In the genomic region with DNA sequence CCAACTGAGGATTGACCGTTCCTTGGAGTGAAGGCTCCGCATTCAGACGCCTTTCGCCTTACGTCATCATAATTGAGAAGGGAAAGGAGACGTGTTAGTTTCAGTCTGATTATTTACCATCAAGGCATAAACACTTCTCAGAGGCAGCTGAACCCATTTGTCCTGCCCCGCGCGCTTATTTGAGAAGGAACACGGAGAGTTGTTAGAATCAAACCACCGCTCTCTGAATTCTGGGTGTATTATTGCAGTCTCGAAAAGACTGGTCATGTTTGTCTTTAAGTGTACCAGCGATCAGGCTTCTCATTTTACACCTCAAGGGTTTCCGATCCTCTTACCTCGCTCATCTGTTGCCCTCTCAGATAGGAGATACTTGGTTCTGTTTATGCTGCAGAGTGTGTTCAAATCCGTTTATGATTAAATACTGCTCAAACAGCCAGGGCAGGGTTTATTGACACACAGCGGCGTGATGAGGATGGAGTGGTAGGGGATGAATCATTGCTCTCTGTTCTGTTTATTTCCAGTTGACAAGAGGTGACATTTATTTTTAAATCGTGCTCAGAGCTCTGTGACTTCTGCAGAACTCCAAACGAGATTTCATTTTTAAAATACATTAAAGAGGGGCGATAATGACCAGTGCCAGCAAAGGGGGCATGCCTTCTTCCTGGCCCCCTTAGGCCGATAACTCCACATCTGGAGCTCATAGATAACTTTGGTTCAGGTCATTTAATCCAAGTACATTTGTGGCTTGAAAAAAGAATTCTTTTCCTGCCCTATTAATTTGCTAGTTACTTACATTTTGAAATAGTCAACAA, we compare ENCODE assay signal across 8 cellular contexts. TPM values are rescaled to one million over a fixed set of nuclear protein-coding genes. Genes with fewer than 3 reads are reported as not detected.
DNase-seq lines count a peak whose midpoint lies in the region; ATAC-seq and TF ChIP-seq lines count a peak whose summit lies in the region.

No MANE protein-coding gene starts in this region.

- TF ChIP-seq CTCF in activated CD8-positive, alpha-beta T cell treated with anti-CD3 and anti-CD28 coated beads for 36 hours (IDR thresholded peaks at IDR 0.05): no peak

- no peak overlapping the region for H3K4me3 Mint-ChIP-seq in activated CD8-positive, alpha-beta T cell treated with anti-CD3 and anti-CD28 coated beads for 36 hours
- H3K4me3 Mint-ChIP-seq in activated CD8-positive, alpha-beta T cell treated with anti-CD3 and anti-CD28 coated beads, Interleukin-2, amount 10 ng/mL, durations not matched to agents 7 days and 5 days: no peak overlapping the region

- peaks cover 19% of the 10 kb centered on the region for H3K36me3 Mint-ChIP-seq in activated CD8-positive, alpha-beta T cell treated with anti-CD3 and anti-CD28 coated beads for 36 hours (ENCODE audit: low read depth)
- H3K36me3 Mint-ChIP-seq in activated CD8-positive, alpha-beta T cell treated with anti-CD3 and anti-CD28 coated beads, Interleukin-2, amount 10 ng/mL, durations not matched to agents 7 days and 5 days (ENCODE audit: low read depth): peaks cover 9% of the 10 kb centered on the region

- intact Hi-C loops in activated CD8-positive, alpha-beta T cell treated with anti-CD3 and anti-CD28 coated beads for 36 hours (cut with micrococcal nuclease): no loop called here

- no peaks in the 10 kb centered on the region for H3K27me3 Mint-ChIP-seq in activated CD8-positive, alpha-beta T cell treated with anti-CD3 and anti-CD28 coated beads for 36 hours
- no peaks in the 10 kb centered on the region for H3K27me3 Mint-ChIP-seq in activated CD8-positive, alpha-beta T cell treated with anti-CD3 and anti-CD28 coated beads, Interleukin-2, amount 10 ng/mL, durations not matched to agents 7 days and 5 days (ENCODE audit: low read depth)

- peak; percentile 31 for DNase-seq in activated CD8-positive, alpha-beta T cell treated with anti-CD3 and anti-CD28 coated beads for 36 hours
- DNase-seq in activated CD8-positive, alpha-beta T cell treated with anti-CD3 and anti-CD28 coated beads, Interleukin-2, amount 10 ng/mL, durations not matched to agents 7 days and 5 days: no peak
- DNase-seq in NOMO-1 treated with DMSO at 0.1 percent for 48 hours (lab: John Stamatoyannopoulos, UW; ENCODE audit: unreplicated experiment) (peak; percentile 69), kidney glomerular epithelial cell (lab: John Stamatoyannopoulos, UW) (peak; percentile 24), pons (ENCODE audit: low spot score) (no peak), GF-D8 (lab: John Stamatoyannopoulos, UW) (no peak), NCI-H1694 treated with DMSO at 0.1 percent for 48 hours (lab: John Stamatoyannopoulos, UW) (no peak)

- H3K9me3 Mint-ChIP-seq in activated CD8-positive, alpha-beta T cell treated with anti-CD3 and anti-CD28 coated beads for 36 hours: no peaks in the 10 kb centered on the region
- H3K9me3 Mint-ChIP-seq in activated CD8-positive, alpha-beta T cell treated with anti-CD3 and anti-CD28 coated beads, Interleukin-2, amount 10 ng/mL, durations not matched to agents 7 days and 5 days (ENCODE audit: insufficient read depth): no peaks in the 10 kb centered on the region

- H3K4me1 Mint-ChIP-seq in activated CD8-positive, alpha-beta T cell treated with anti-CD3 and anti-CD28 coated beads for 36 hours (ENCODE audit: low read depth): peaks cover 45% of the 10 kb centered on the region
- peaks cover 24% of the 10 kb centered on the region for H3K4me1 Mint-ChIP-seq in activated CD8-positive, alpha-beta T cell treated with anti-CD3 and anti-CD28 coated beads, Interleukin-2, amount 10 ng/mL, durations not matched to agents 7 days and 5 days (ENCODE audit: low read depth)

- ATAC-seq in activated CD8-positive, alpha-beta T cell treated with anti-CD3 and anti-CD28 coated beads for 36 hours: peak; percentile 83
- no peak for ATAC-seq in activated CD8-positive, alpha-beta T cell treated with anti-CD3 and anti-CD28 coated beads, Interleukin-2, amount 10 ng/mL, durations not matched to agents 7 days and 5 days
- peak; percentile 41 for ATAC-seq in HG03060 (IDR thresholded peaks at IDR 0.05; ENCODE audit: low read depth, unreplicated experiment)

- CTCF ChIA-PET in activated CD8-positive, alpha-beta T cell treated with anti-CD3 and anti-CD28 coated beads for 36 hours (lab: Charles Lee): interaction anchor here (2.9 kb wide), 1 partner anchor 12 kb away, joined by 13 read pairs; no protein-coding TSS in a partner anchor
- CTCF ChIA-PET in activated CD8-positive, alpha-beta T cell treated with anti-CD3 and anti-CD28 coated beads, Interleukin-2, amount 10 ng/mL, durations not matched to agents 7 days and 5 days (lab: Charles Lee): interaction anchor here (0.7 to 0.9 kb wide), 2 partner anchors 11 to 29 kb away, joined by 3 read pairs; no protein-coding TSS in a partner anchor

- POLR2A ChIA-PET in activated CD8-positive, alpha-beta T cell treated with anti-CD3 and anti-CD28 coated beads for 36 hours (lab: Charles Lee): interaction anchor here (0.9 to 1.4 kb wide), 4 partner anchors 8 to 71 kb away, joined by 3 to 5 read pairs (median 4); no protein-coding TSS in a partner anchor
- POLR2A ChIA-PET in activated CD8-positive, alpha-beta T cell treated with anti-CD3 and anti-CD28 coated beads, Interleukin-2, amount 10 ng/mL, durations not matched to agents 7 days and 5 days (lab: Charles Lee): interaction anchor here (1.0 kb wide), 1 partner anchor 63 kb away, joined by 3 read pairs; the partner anchor contains the start of gene AP5Z1

- H3K27ac Mint-ChIP-seq in activated CD8-positive, alpha-beta T cell treated with anti-CD3 and anti-CD28 coated beads for 36 hours: peak overlapping the region; percentile 67
- H3K27ac Mint-ChIP-seq in activated CD8-positive, alpha-beta T cell treated with anti-CD3 and anti-CD28 coated beads, Interleukin-2, amount 10 ng/mL, durations not matched to agents 7 days and 5 days: no peak overlapping the region

RNA-seq across cellular contexts. Expression of gene FOXK1, which starts 30.5 kb away (rescaled TPM):
- 10 to 100 TPM; 38.5 to 39.6 TPM for total RNA-seq in activated CD8-positive, alpha-beta T cell treated with anti-CD3 and anti-CD28 coated beads for 36 hours
- 10 to 100 TPM; 26.8 to 28.5 TPM for total RNA-seq in activated CD8-positive, alpha-beta T cell treated with anti-CD3 and anti-CD28 coated beads, Interleukin-2, amount 10 ng/mL, durations not matched to agents 7 days and 5 days

Comparison
In these comparisons a context has a peak if more than half of its experiments do, and no peak if none do; other contexts are left out.
1. DNase-seq: peak in activated CD8-positive, alpha-beta T cell treated with anti-CD3 and anti-CD28 coated beads for 36 hours (single experiment), NOMO-1 treated with DMSO at 0.1 percent for 48 hours (single experiment) and kidney glomerular epithelial cell (single experiment); none in activated CD8-positive, alpha-beta T cell treated with anti-CD3 and anti-CD28 coated beads, Interleukin-2, amount 10 ng/mL, durations not matched to agents 7 days and 5 days (single experiment), pons (single experiment), GF-D8 (single experiment) and NCI-H1694 treated with DMSO at 0.1 percent for 48 hours (single experiment).